In genomic region chr12:104763163-104763805, GRCh38 we compare ENCODE assay signal across 10 cellular contexts.
DNase-seq lines count a peak whose midpoint lies in the region; ATAC-seq and TF ChIP-seq lines count a peak whose summit lies in the region.
"Had no signal": no experiment of that assay in that cellular context is flagged by ENCODE, and none has a peak within 500 bp of the region (broad histone marks: within the 10 kb centered on the region; RNA-seq: fewer than 3 reads in every experiment).

No MANE protein-coding gene starts in this region.

- H3K36me3 ChIP-seq in naive thymus-derived CD4-positive, alpha-beta T cell (ENCODE audit: control insufficient read depth in 2 of 3, insufficient read depth in 3 of 3, low read length in 3 of 3): peaks cover 0 to 5% (median 0%) of the 10 kb centered on the region in 3 experiments
- H3K36me3 ChIP-seq: tibial artery had no signal

- POLR2A ChIA-PET in activated CD4-positive, alpha-beta memory T cell treated with anti-CD3 and anti-CD28 coated beads for 36 hours (lab: Charles Lee): interaction anchor here (0.8 to 2.2 kb wide), 3 partner anchors 25 to 195 kb away, joined by 3 to 7 read pairs (median 3); partner anchors contain the start of gene SLC41A2
- POLR2A ChIA-PET in naive thymus-derived CD4-positive, alpha-beta T cell (lab: Charles Lee): no interaction called here
- POLR2A ChIA-PET in WTC11 (lab: Charles Lee): interaction anchor here (0.7 kb wide), 1 partner anchor 12 kb away, joined by 4 read pairs; no protein-coding TSS in a partner anchor

- no peak overlapping the region for H3K27ac ChIP-seq in naive thymus-derived CD4-positive, alpha-beta T cell (ENCODE audit: low read depth, low read length)
- H3K27ac ChIP-seq: tibial artery had no signal

- H3K9me3 Mint-ChIP-seq in activated CD4-positive, alpha-beta memory T cell treated with anti-CD3 and anti-CD28 coated beads for 36 hours: no peaks in the 10 kb centered on the region
- H3K9me3 Mint-ChIP-seq in naive thymus-derived CD4-positive, alpha-beta T cell: no peaks in the 10 kb centered on the region
- H3K9me3 Mint-ChIP-seq in WTC11: peaks cover 7% of the 10 kb centered on the region

- H3K36me3 Mint-ChIP-seq in activated CD4-positive, alpha-beta memory T cell treated with anti-CD3 and anti-CD28 coated beads for 36 hours: peaks cover 10% of the 10 kb centered on the region
- peaks cover 0 to 19% (median 3%) of the 10 kb centered on the region in 5 donors for H3K36me3 Mint-ChIP-seq in naive thymus-derived CD4-positive, alpha-beta T cell
- H3K36me3 Mint-ChIP-seq in WTC11: peaks cover 7% of the 10 kb centered on the region

- H3K4me3 ChIP-seq in naive thymus-derived CD4-positive, alpha-beta T cell (ENCODE audit: low read length): no peak overlapping the region
- H3K4me3 ChIP-seq: tibial artery had no signal

- peak overlapping the region; percentile 44 for H3K27ac Mint-ChIP-seq in activated CD4-positive, alpha-beta memory T cell treated with anti-CD3 and anti-CD28 coated beads for 36 hours
- H3K27ac Mint-ChIP-seq in naive thymus-derived CD4-positive, alpha-beta T cell: peak overlapping the region in 2 of 9 donors; percentile 13 to 61
- H3K27ac Mint-ChIP-seq in WTC11: no peak overlapping the region

- TF ChIP-seq CTCF in WTC11 (IDR thresholded peaks at IDR 0.05): no peak

- peak; percentile 51 for ATAC-seq in HG03378 (IDR thresholded peaks at IDR 0.05; ENCODE audit: unreplicated experiment)
- peak; percentile 69 for ATAC-seq in naive thymus-derived CD4-positive, alpha-beta T cell
- ATAC-seq in WTC11: no peak

- H3K27me3 ChIP-seq in naive thymus-derived CD4-positive, alpha-beta T cell (ENCODE audit: control insufficient read depth in 2 of 2, insufficient read depth in 2 of 2, low read length in 2 of 2): no peaks in the 10 kb centered on the region
- H3K27me3 ChIP-seq: tibial artery had no signal

- CTCF ChIA-PET in activated CD4-positive, alpha-beta memory T cell treated with anti-CD3 and anti-CD28 coated beads for 36 hours (lab: Charles Lee): interaction anchor here (0.8 to 2.0 kb wide), 2 partner anchors 27 to 29 kb away, joined by 3 to 6 read pairs; no protein-coding TSS in a partner anchor
- CTCF ChIA-PET in naive thymus-derived CD4-positive, alpha-beta T cell (lab: Charles Lee): interaction anchor here (0.6 kb wide), 1 partner anchor 69 kb away, joined by 3 read pairs; no protein-coding TSS in a partner anchor
- CTCF ChIA-PET in WTC11 (lab: Charles Lee): interaction anchor here (0.6 to 2.2 kb wide), 4 partner anchors 9 to 382 kb away, joined by 3 to 9 read pairs (median 4); no protein-coding TSS in a partner anchor

- no peaks in the 10 kb centered on the region for H3K27me3 Mint-ChIP-seq in activated CD4-positive, alpha-beta memory T cell treated with anti-CD3 and anti-CD28 coated beads for 36 hours
- H3K27me3 Mint-ChIP-seq in naive thymus-derived CD4-positive, alpha-beta T cell: no peaks in the 10 kb centered on the region
- no peaks in the 10 kb centered on the region for H3K27me3 Mint-ChIP-seq in WTC11 (ENCODE audit: low read depth)

- peak; percentile 28 for DNase-seq in activated CD4-positive, alpha-beta T cell treated with anti-CD3 and anti-CD28 coated beads for 48 hours
- no peak for DNase-seq in activated CD4-positive, alpha-beta T cell treated with anti-CD3 and anti-CD28 coated beads for 1 hour
- DNase-seq in activated CD4-positive, alpha-beta memory T cell treated with anti-CD3 and anti-CD28 coated beads for 36 hours: peak; percentile 49
- DNase-seq in naive thymus-derived CD4-positive, alpha-beta T cell: no peak
- DNase-seq in SW 1271 (lab: John Stamatoyannopoulos, UW): no peak
- DNase-seq in DMS53 treated with DMSO at 0.1 percent for 48 hours (lab: John Stamatoyannopoulos, UW; ENCODE audit: unreplicated experiment): no peak
- DNase-seq in WTC11 (ENCODE audit: low spot score): no peak
- DNase-seq: MM.1S, tibial artery had no signal

- peaks cover 23% of the 10 kb centered on the region for H3K4me1 Mint-ChIP-seq in activated CD4-positive, alpha-beta memory T cell treated with anti-CD3 and anti-CD28 coated beads for 36 hours (ENCODE audit: low read depth)
- H3K4me1 Mint-ChIP-seq in naive thymus-derived CD4-positive, alpha-beta T cell: peaks cover 17 to 46% (median 22%) of the 10 kb centered on the region in 7 donors
- peaks cover 41% of the 10 kb centered on the region for H3K4me1 Mint-ChIP-seq in WTC11

- H3K4me3 Mint-ChIP-seq in activated CD4-positive, alpha-beta memory T cell treated with anti-CD3 and anti-CD28 coated beads for 36 hours: no peak overlapping the region
- H3K4me3 Mint-ChIP-seq in naive thymus-derived CD4-positive, alpha-beta T cell: peak overlapping the region in 2 of 10 donors; percentile 3 to 64
- no peak overlapping the region for H3K4me3 Mint-ChIP-seq in WTC11

- intact Hi-C loops in activated CD4-positive, alpha-beta memory T cell treated with anti-CD3 and anti-CD28 coated beads for 36 hours (cut with micrococcal nuclease): loop anchor here (2.0 to 10.0 kb wide), 2 partner anchors 14 to 192 kb away; partner anchors contain the start of gene SLC41A2
- intact Hi-C loops in naive thymus-derived CD4-positive, alpha-beta T cell (cut with micrococcal nuclease): loop anchor here in 1 of 2 donors (5.0 to 10.0 kb wide), 3 partner anchors 41 to 1542 kb away; partner anchors contain the start of gene TCP11L2

- no peaks in the 10 kb centered on the region for H3K9me3 ChIP-seq in naive thymus-derived CD4-positive, alpha-beta T cell (ENCODE audit: control insufficient read depth in 2 of 3, low read length in 3 of 3)
- H3K9me3 ChIP-seq: tibial artery had no signal

- H3K4me1 ChIP-seq in naive thymus-derived CD4-positive, alpha-beta T cell (ENCODE audit: control insufficient read depth in 2 of 2, insufficient read depth in 2 of 2, low read length in 2 of 2): peaks cover 0 to 11% of the 10 kb centered on the region in 2 donors
- H3K4me1 ChIP-seq: tibial artery had no signal

TF ChIP-seq in WTC11, 78 proteins besides CTCF, POLR2A, EP300 and RAD21 (continues in another document):
- no peak for TF ChIP-seq MXD4 (CRISPR knock-in tag; IDR thresholded peaks at IDR 0.05; ENCODE audit: borderline replicate concordance)
- TF ChIP-seq RELA (CRISPR knock-in tag; IDR thresholded peaks at IDR 0.05; ENCODE audit: borderline replicate concordance): no peak
- TF ChIP-seq, protein P1, sequence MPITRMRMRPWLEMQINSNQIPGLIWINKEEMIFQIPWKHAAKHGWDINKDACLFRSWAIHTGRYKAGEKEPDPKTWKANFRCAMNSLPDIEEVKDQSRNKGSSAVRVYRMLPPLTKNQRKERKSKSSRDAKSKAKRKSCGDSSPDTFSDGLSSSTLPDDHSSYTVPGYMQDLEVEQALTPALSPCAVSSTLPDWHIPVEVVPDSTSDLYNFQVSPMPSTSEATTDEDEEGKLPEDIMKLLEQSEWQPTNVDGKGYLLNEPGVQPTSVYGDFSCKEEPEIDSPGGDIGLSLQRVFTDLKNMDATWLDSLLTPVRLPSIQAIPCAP (CRISPR knock-in tag; IDR thresholded peaks at IDR 0.05): no peak
- TF ChIP-seq NR1H2 (CRISPR knock-in tag; IDR thresholded peaks at IDR 0.05): no peak
- TF ChIP-seq ZNF317 (CRISPR knock-in tag; IDR thresholded peaks at IDR 0.05; ENCODE audit: borderline replicate concordance, low read depth): no peak
- no peak for TF ChIP-seq ATF1 (CRISPR knock-in tag; IDR thresholded peaks at IDR 0.05)
- TF ChIP-seq ZNF263 (CRISPR knock-in tag; IDR thresholded peaks at IDR 0.05; ENCODE audit: low read depth): no peak
- no peak for TF ChIP-seq CREM (CRISPR knock-in tag; IDR thresholded peaks at IDR 0.05)
- TF ChIP-seq, protein P2, sequence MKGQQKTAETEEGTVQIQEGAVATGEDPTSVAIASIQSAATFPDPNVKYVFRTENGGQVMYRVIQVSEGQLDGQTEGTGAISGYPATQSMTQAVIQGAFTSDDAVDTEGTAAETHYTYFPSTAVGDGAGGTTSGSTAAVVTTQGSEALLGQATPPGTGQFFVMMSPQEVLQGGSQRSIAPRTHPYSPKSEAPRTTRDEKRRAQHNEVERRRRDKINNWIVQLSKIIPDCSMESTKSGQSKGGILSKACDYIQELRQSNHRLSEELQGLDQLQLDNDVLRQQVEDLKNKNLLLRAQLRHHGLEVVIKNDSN (CRISPR knock-in tag; IDR thresholded peaks at IDR 0.05): no peak
- no peak for TF ChIP-seq ERG (CRISPR knock-in tag; IDR thresholded peaks at IDR 0.05)
- TF ChIP-seq SOX15 (CRISPR knock-in tag; IDR thresholded peaks at IDR 0.05): no peak
- TF ChIP-seq TCF7 (CRISPR knock-in tag; IDR thresholded peaks at IDR 0.05; ENCODE audit: low read depth): no peak
- TF ChIP-seq NFATC4 (CRISPR knock-in tag; IDR thresholded peaks at IDR 0.05): no peak
- TF ChIP-seq GTF2I (CRISPR knock-in tag; conservative IDR thresholded peaks at IDR 0.05): no peak
- TF ChIP-seq JUN (CRISPR knock-in tag; IDR thresholded peaks at IDR 0.05): no peak
- no peak for TF ChIP-seq FOXP1 (CRISPR knock-in tag; IDR thresholded peaks at IDR 0.05; ENCODE audit: borderline replicate concordance)
- no peak for TF ChIP-seq ESRRA (CRISPR knock-in tag; IDR thresholded peaks at IDR 0.05; ENCODE audit: borderline replicate concordance)

Comparison
In these comparisons a context has a peak if more than half of its experiments do, and no peak if none do; other contexts are left out.
1. DNase-seq: peak in activated CD4-positive, alpha-beta T cell treated with anti-CD3 and anti-CD28 coated beads for 48 hours (single experiment) and activated CD4-positive, alpha-beta memory T cell treated with anti-CD3 and anti-CD28 coated beads for 36 hours (single experiment); none in activated CD4-positive, alpha-beta T cell treated with anti-CD3 and anti-CD28 coated beads for 1 hour (single experiment), naive thymus-derived CD4-positive, alpha-beta T cell (0 of 9), SW 1271 (0 of 2), DMS53 treated with DMSO at 0.1 percent for 48 hours (single experiment) and WTC11 (single experiment).